22 cellular contexts compared by ENCODE assay signal in genomic region chr4:28462766-28463165, GRCh38.
A peak's percentile ranks its signal among the peaks of the same experiment; 100 is the strongest.
DNase-seq lines count a peak whose midpoint lies in the region; FAIRE-seq and TF ChIP-seq lines count a peak whose summit lies in the region.
"Had no signal": no experiment of that assay in that cellular context is flagged by ENCODE, and none has a peak within 500 bp of the region (broad histone marks: within the 10 kb centered on the region; RNA-seq: fewer than 3 reads in every experiment).

No MANE protein-coding gene starts in this region.

- H3K4me3 ChIP-seq in adipocyte (ENCODE audit: low read length) = no peak overlapping the region
- H3K4me3 ChIP-seq: thoracic aorta had no signal

- H3K27ac ChIP-seq in C4-2B = no peak overlapping the region
- H3K27ac ChIP-seq: thoracic aorta had no signal

- FAIRE-seq in GM12892 (lab: Jason Lieb, UNC) = no peak
- FAIRE-seq: colon had no signal

- no peaks in the 10 kb centered on the region for H3K9me3 ChIP-seq in adipocyte (ENCODE audit: control insufficient read depth, low read length)
- H3K9me3 ChIP-seq: thoracic aorta had no signal

- TF ChIP-seq CTCF in C4-2B (conservative IDR thresholded peaks at IDR 0.05) (peak; percentile 49), LNCAP (IDR thresholded peaks at IDR 0.05) (peak; percentile 57; the same call in 1 of the 2 replicates)

- no peaks in the 10 kb centered on the region for H3K36me3 ChIP-seq in adipocyte (ENCODE audit: control insufficient read depth, insufficient read depth, low read length, severe bottlenecking)
- H3K36me3 ChIP-seq: thoracic aorta had no signal

- no peak overlapping the region for H3K9ac ChIP-seq in adipocyte (ENCODE audit: low read length)

- H3K27me3 ChIP-seq in adipocyte (replicated peaks; ENCODE audit: control insufficient read depth, insufficient read depth, low read length) = no peaks in the 10 kb centered on the region

- DNase-seq in adipocyte (ENCODE audit: low read depth) (peak; percentile 4), left kidney (ENCODE audit: low read depth, low spot score) (peak; percentile 29), GM12892 (ENCODE audit: insufficient read length) (no peak), DMS 273 (lab: John Stamatoyannopoulos, UW; ENCODE audit: unreplicated experiment) (no peak)
- DNase-seq in NK-92 treated with Interleukin-12 subunit alpha and Interleukin-12 subunit beta, amount 100 ng/mL, for 24 hours (lab: John Stamatoyannopoulos, UW) = no peak
- no peak for DNase-seq in activated CD4-positive, alpha-beta T cell treated with anti-CD3 and anti-CD28 coated beads, Interleukin-2, amount 50 U/mL, for 1 hour
- DNase-seq: activated CD4-positive, alpha-beta T cell treated with anti-CD3 and anti-CD28 coated beads for 1 hour; activated effector memory CD4-positive, alpha-beta T cell treated with anti-CD3 and anti-CD28 coated beads, Interleukin-2, amount 50 U/mL, for 16 hours; AML-193; amygdala; erythroblast; head of caudate nucleus; islet precursor cell; midbrain; NCI-H2029 treated with DMSO at 0.1 percent for 48 hours; NCI-H774; nucleus accumbens; stimulated activated CD4-positive, alpha-beta T cell treated with anti-CD3 and anti-CD28 coated beads, Interleukin-4, amount 100 ng/mL, for 4 hours had no signal

- H3K4me1 ChIP-seq in adipocyte (ENCODE audit: control insufficient read depth, insufficient read depth, low read length) = peaks cover 2% of the 10 kb centered on the region

- no peak for TF ChIP-seq POLR2A in GM12892 (IDR thresholded peaks at IDR 0.05; ENCODE audit: low read depth, low read length)

Comparison
In these comparisons a context has a peak if more than half of its experiments do, and no peak if none do; other contexts are left out.
1. DNase-seq: peak in adipocyte (single experiment) and left kidney (single experiment); none in GM12892 (single experiment), DMS 273 (single experiment), NK-92 treated with Interleukin-12 subunit alpha and Interleukin-12 subunit beta, amount 100 ng/mL, for 24 hours (single experiment) and activated CD4-positive, alpha-beta T cell treated with anti-CD3 and anti-CD28 coated beads, Interleukin-2, amount 50 U/mL, for 1 hour (single experiment).